17 cellular contexts compared by ENCODE assay signal in the genomic region with DNA sequence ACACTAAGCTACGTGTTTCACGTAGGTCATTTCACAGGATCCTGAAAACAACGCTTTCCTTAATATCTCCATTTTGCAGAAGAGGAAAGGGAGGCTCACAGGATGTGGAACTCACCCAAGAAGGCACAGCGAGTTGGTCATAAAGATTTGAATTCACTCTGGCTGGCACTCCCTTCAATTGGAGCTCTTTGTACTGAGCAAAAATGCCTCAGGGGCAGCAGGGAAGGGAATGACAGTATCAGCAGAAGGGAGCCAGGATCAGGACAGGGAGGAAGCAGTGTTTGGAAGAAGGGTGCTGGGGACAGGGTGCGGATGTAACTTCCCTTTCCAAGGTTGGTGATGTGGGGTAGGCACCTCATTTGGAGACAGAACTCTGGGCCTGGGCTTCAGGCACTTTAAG. TPM values are rescaled to one million over a fixed set of nuclear protein-coding genes. Genes with fewer than 3 reads are reported as not detected.
DNase-seq lines count a peak whose midpoint lies in the region; ATAC-seq and TF ChIP-seq lines count a peak whose summit lies in the region.
"Had no signal": no experiment of that assay in that cellular context is flagged by ENCODE, and none has a peak within 500 bp of the region (broad histone marks: within the 10 kb centered on the region; RNA-seq: fewer than 3 reads in every experiment).

No MANE protein-coding gene starts in this region.

- H3K14ac ChIP-seq in neuronal stem cell (ENCODE audit: low read length) = no peak overlapping the region

- peaks cover 24% of the 10 kb centered on the region for H3K36me3 Mint-ChIP-seq in activated CD8-positive, alpha-beta memory T cell treated with anti-CD3 and anti-CD28 coated beads, Interleukin-2, amount 10 ng/mL, durations not matched to agents 7 days and 5 days
- peaks cover 2% of the 10 kb centered on the region for H3K36me3 Mint-ChIP-seq in IgD-negative memory B cell
- peaks cover 4% of the 10 kb centered on the region for H3K36me3 Mint-ChIP-seq in endothelial cell (ENCODE audit: low read depth, unreplicated experiment)

- H2BK120ac ChIP-seq in neuronal stem cell (ENCODE audit: low read depth, low read length) = no peak overlapping the region

- CTCF ChIA-PET in activated CD8-positive, alpha-beta memory T cell treated with anti-CD3 and anti-CD28 coated beads, Interleukin-2, amount 10 ng/mL, durations not matched to agents 7 days and 5 days (lab: Charles Lee) = interaction anchor here (0.9 to 1.9 kb wide), 7 partner anchors 9 to 80 kb away, joined by 3 to 8 read pairs (median 3); no protein-coding TSS in a partner anchor

- ATAC-seq in activated CD8-positive, alpha-beta memory T cell treated with anti-CD3 and anti-CD28 coated beads, Interleukin-2, amount 10 ng/mL, durations not matched to agents 7 days and 5 days = no peak
- ATAC-seq: esophagus mucosa, sciatic nerve, SK-N-SH treated with all-trans-retinoic acid at 6 μM for 48 hours had no signal

- H2BK15ac ChIP-seq in neuronal stem cell (ENCODE audit: low read length) = no peak overlapping the region

- no peak overlapping the region for H3K18ac ChIP-seq in neuronal stem cell (ENCODE audit: low read length)

- no peak overlapping the region for H3K27ac Mint-ChIP-seq in activated CD8-positive, alpha-beta memory T cell treated with anti-CD3 and anti-CD28 coated beads, Interleukin-2, amount 10 ng/mL, durations not matched to agents 7 days and 5 days
- peak overlapping the region in 2 of 3 donors; percentile 60 to 99 for H3K27ac Mint-ChIP-seq in IgD-negative memory B cell
- H3K27ac Mint-ChIP-seq in endothelial cell (ENCODE audit: unreplicated experiment) = no peak overlapping the region

- no peak overlapping the region for H2BK12ac ChIP-seq in neuronal stem cell (ENCODE audit: low read length)

- DNase-seq in activated CD8-positive, alpha-beta memory T cell treated with anti-CD3 and anti-CD28 coated beads, Interleukin-2, amount 10 ng/mL, durations not matched to agents 7 days and 5 days = no peak
- no peak for DNase-seq in activated CD8-positive, alpha-beta memory T cell treated with anti-CD3 and anti-CD28 coated beads for 24 hours
- DNase-seq in endothelial cell (ENCODE audit: low spot score) (no peak), neuronal stem cell (ENCODE audit: low spot score) (no peak), NCI-H2227 (lab: John Stamatoyannopoulos, UW; ENCODE audit: unreplicated experiment) (no peak), NCI-H2171 (lab: John Stamatoyannopoulos, UW) (no peak)
- DNase-seq in stimulated activated CD4-positive, alpha-beta T cell treated with anti-CD3 and anti-CD28 coated beads, Interleukin-2, amount 100 ng/mL, for 24 hours = no peak
- DNase-seq: activated naive CD8-positive, alpha-beta T cell treated with anti-CD3 and anti-CD28 coated beads, Interleukin-2, amount 50 U/mL, for 24 hours; NCI-H1436; NCI-H510A; stimulated activated CD4-positive, alpha-beta T cell treated with anti-CD3 and anti-CD28 coated beads, Interleukin-2, amount 100 ng/mL, for 48 hours; stimulated activated CD8-positive, alpha-beta memory T cell treated with anti-CD3 and anti-CD28 coated beads, Interleukin-4, amount 100 ng/mL, for 48 hours; thyroid gland had no signal

- no peak for TF ChIP-seq CTCF in endothelial cell (IDR thresholded peaks at IDR 0.05; ENCODE audit: unreplicated experiment)

- no CpG with 5 or more reads among the region's 5 CpGs for WGBS in neuronal stem cell (ENCODE audit: extremely low coverage in 2 of 2, insufficient read length in 2 of 2, insufficient replicate concordance in 1 of 2), 2 donors

- peaks cover 0 to 16% (median 0%) of the 10 kb centered on the region in 3 experiments for H3K27me3 ChIP-seq in neuronal stem cell (ENCODE audit: control insufficient read depth in 3 of 3, insufficient read depth in 3 of 3, low read depth in 1 of 3, low read length in 3 of 3)
- H3K27me3 ChIP-seq: thyroid gland had no signal

- H3K36me3 ChIP-seq in neuronal stem cell (replicated peaks in 1 of 2; ENCODE audit: control insufficient read depth in 2 of 2, insufficient read depth in 2 of 2, low read length in 2 of 2) = peaks cover 2 to 8% of the 10 kb centered on the region in 2 donors
- H3K36me3 ChIP-seq: thyroid gland had no signal

- peaks cover 30% of the 10 kb centered on the region for H3K4me1 Mint-ChIP-seq in activated CD8-positive, alpha-beta memory T cell treated with anti-CD3 and anti-CD28 coated beads, Interleukin-2, amount 10 ng/mL, durations not matched to agents 7 days and 5 days
- H3K4me1 Mint-ChIP-seq in IgD-negative memory B cell (peaks cover 26 to 60% (median 34%) of the 10 kb centered on the region in 3 donors), endothelial cell (ENCODE audit: unreplicated experiment) (peaks cover 29% of the 10 kb centered on the region)

- no peak overlapping the region for H3K4me3 ChIP-seq in neuronal stem cell (ENCODE audit: low read length in 2 of 2)

- peak overlapping the region; percentile 13 for H3K4me3 Mint-ChIP-seq in activated CD8-positive, alpha-beta memory T cell treated with anti-CD3 and anti-CD28 coated beads, Interleukin-2, amount 10 ng/mL, durations not matched to agents 7 days and 5 days
- H3K4me3 Mint-ChIP-seq in IgD-negative memory B cell = peak overlapping the region in 3 of 4 donors; percentile 44 to 100 (median 51)
- peak overlapping the region; percentile 84 for H3K4me3 Mint-ChIP-seq in endothelial cell (ENCODE audit: unreplicated experiment)

- H3K4ac ChIP-seq in neuronal stem cell (ENCODE audit: low read length) = no peak overlapping the region

- no peaks in the 10 kb centered on the region for H3K9me3 Mint-ChIP-seq in activated CD8-positive, alpha-beta memory T cell treated with anti-CD3 and anti-CD28 coated beads, Interleukin-2, amount 10 ng/mL, durations not matched to agents 7 days and 5 days (ENCODE audit: low read depth)
- H3K9me3 Mint-ChIP-seq in IgD-negative memory B cell = no peaks in the 10 kb centered on the region
- H3K9me3 Mint-ChIP-seq in endothelial cell (ENCODE audit: unreplicated experiment) = no peaks in the 10 kb centered on the region

- peak overlapping the region; percentile 30 for H2BK5ac ChIP-seq in neuronal stem cell (ENCODE audit: low read length)

- H2AK5ac ChIP-seq in neuronal stem cell (ENCODE audit: low read depth, low read length) = no peak overlapping the region

- H4K8ac ChIP-seq in neuronal stem cell (ENCODE audit: low read depth, low read length) = no peak overlapping the region

- H4K91ac ChIP-seq in neuronal stem cell (ENCODE audit: low read depth, low read length, poor library complexity) = no peak overlapping the region

- no peak overlapping the region for H3K27ac ChIP-seq in neuronal stem cell (replicated peaks; ENCODE audit: low read length)

- H3K27me3 Mint-ChIP-seq in activated CD8-positive, alpha-beta memory T cell treated with anti-CD3 and anti-CD28 coated beads, Interleukin-2, amount 10 ng/mL, durations not matched to agents 7 days and 5 days = no peaks in the 10 kb centered on the region
- H3K27me3 Mint-ChIP-seq in IgD-negative memory B cell (no peaks in the 10 kb centered on the region), endothelial cell (ENCODE audit: unreplicated experiment) (peaks cover 6% of the 10 kb centered on the region)
- H3K27me3 Mint-ChIP-seq: activated naive CD8-positive, alpha-beta T cell treated with anti-CD3 and anti-CD28 coated beads, Interleukin-2, amount 50 U/mL, for 24 hours had no signal

- no peak overlapping the region for H3K23ac ChIP-seq in neuronal stem cell (ENCODE audit: low read depth, low read length, poor library complexity)

- H3K79me1 ChIP-seq in neuronal stem cell (ENCODE audit: low read depth, low read length) = no peaks in the 10 kb centered on the region

- H3K4me2 ChIP-seq in neuronal stem cell (ENCODE audit: insufficient read depth, low read length, poor library complexity, severe bottlenecking) = no peak overlapping the region

- H3K9ac ChIP-seq in neuronal stem cell (ENCODE audit: low read depth, low read length, poor library complexity) = no peak overlapping the region

- H3K9me3 ChIP-seq in neuronal stem cell (replicated peaks in 1 of 2; ENCODE audit: control insufficient read depth in 2 of 2, insufficient read depth in 1 of 2, low read depth in 1 of 2, low read length in 2 of 2) = peaks cover 0 to 3% of the 10 kb centered on the region in 2 donors
- H3K9me3 ChIP-seq: thyroid gland had no signal

- H3K4me1 ChIP-seq in neuronal stem cell (ENCODE audit: control insufficient read depth in 2 of 2, insufficient read depth in 1 of 2, low read depth in 1 of 2, low read length in 2 of 2) = peaks cover 7 to 10% of the 10 kb centered on the region in 2 donors

- H2AFZ ChIP-seq in neuronal stem cell (ENCODE audit: low read length) = no peak overlapping the region

RNA-seq across cellular contexts. Expression of a gene that starts 1.1 kb away (rescaled TPM):
- total RNA-seq in activated CD8-positive, alpha-beta memory T cell treated with anti-CD3 and anti-CD28 coated beads, Interleukin-2, amount 10 ng/mL, durations not matched to agents 7 days and 5 days = 100 to 1,000 TPM in 1 of 2 experiments, 10 to 100 TPM in 1; 77.9 to 102 TPM
- 257 TPM for polyA plus RNA-seq in IgD-negative memory B cell
- 82.4 TPM for total RNA-seq in endothelial cell (ENCODE audit: unreplicated experiment)
- 28.7 TPM for polyA plus RNA-seq in neuronal stem cell (2013, experiment 1 of 2)
- 29.0 TPM for polyA plus RNA-seq in neuronal stem cell (2013, experiment 2 of 2)

Comparison
In these comparisons a context has a peak if more than half of its experiments do, and no peak if none do; other contexts are left out.
1. H3K27ac Mint-ChIP-seq: peak in IgD-negative memory B cell (2 of 3); none in activated CD8-positive, alpha-beta memory T cell treated with anti-CD3 and anti-CD28 coated beads, Interleukin-2, amount 10 ng/mL, durations not matched to agents 7 days and 5 days (single experiment) and endothelial cell (single experiment).
2. H3K4me3 Mint-ChIP-seq: peak in every context shown above with its lines; median percentile 84 in endothelial cell; 51 in IgD-negative memory B cell; 13 in activated CD8-positive, alpha-beta memory T cell treated with anti-CD3 and anti-CD28 coated beads, Interleukin-2, amount 10 ng/mL, durations not matched to agents 7 days and 5 days.